Comparison of ENCODE assay signal across 14 cellular contexts in the genomic region with DNA sequence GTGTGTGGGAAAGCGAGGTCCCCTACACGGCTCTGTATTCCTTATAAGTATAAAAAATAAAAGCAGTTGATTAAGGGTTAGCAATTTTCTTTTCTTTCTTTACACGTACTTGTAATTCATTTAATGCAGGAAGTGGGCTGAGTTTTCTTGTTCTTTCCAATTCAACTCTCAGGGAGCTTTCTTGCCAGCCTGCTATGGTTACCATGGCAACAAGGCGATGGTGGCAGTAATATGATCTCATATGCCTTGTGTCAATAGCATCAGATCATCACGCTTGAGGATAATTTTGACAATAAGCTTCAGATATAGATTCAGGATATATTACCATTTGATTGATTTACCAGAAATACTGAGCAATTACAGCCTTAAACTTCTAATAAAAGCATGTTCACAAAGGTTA.
DNase-seq lines count a peak whose midpoint lies in the region; ATAC-seq, FAIRE-seq and TF ChIP-seq lines count a peak whose summit lies in the region.
"Had no signal": no experiment of that assay in that cellular context is flagged by ENCODE, and none has a peak within 500 bp of the region (broad histone marks: within the 10 kb centered on the region; RNA-seq: fewer than 3 reads in every experiment).

No MANE protein-coding gene starts in this region.

- 55 to 57% (median 57%) methylated on average over 5 of the region's 5 CpGs for WGBS in small intestine, 3 donors
- WGBS in testis, 2 donors, result 71 to 74% methylated on average over 5 of the region's 5 CpGs

- no peak for TF ChIP-seq POLR2A in testis (IDR thresholded peaks at IDR 0.05)

- no peaks in the 10 kb centered on the region for H3K9me3 ChIP-seq in PC-3 (ENCODE audit: low read length)
- no peaks in the 10 kb centered on the region for H3K9me3 ChIP-seq in small intestine (ENCODE audit: control insufficient read depth, low read depth)
- no peaks in the 10 kb centered on the region for H3K9me3 ChIP-seq in testis
- H3K9me3 ChIP-seq: pancreas, tibial nerve had no signal

- DNase-seq in H7 (peak; percentile 16), NCI-H2081 treated with DMSO at 0.1 percent for 48 hours (lab: John Stamatoyannopoulos, UW) (peak; percentile 64), PC-3 (peak; percentile 11), middle frontal gyrus (ENCODE audit: extremely low spot score, low spot score) (peak; percentile 47), small intestine (no peak), testis (no peak)
- DNase-seq in activated CD4-positive, CD25-positive, alpha-beta regulatory T cell (lab: John Stamatoyannopoulos, UW), result no peak
- DNase-seq: activated CD4-positive, alpha-beta T cell treated with anti-CD3 and anti-CD28 coated beads, Interleukin-2, amount 10 ng/mL, durations not matched to agents 24 days and 14 days; dermis blood vessel endothelial cell; midbrain; pancreas had no signal

- no peak overlapping the region for H3K4me2 ChIP-seq in PC-3 (ENCODE audit: low read length)

- TF ChIP-seq CTCF in PC-3 (conservative IDR thresholded peaks at IDR 0.05; ENCODE audit: low read depth, low read length), result no peak
- TF ChIP-seq CTCF in testis (IDR thresholded peaks at IDR 0.05), result no peak

- intact Hi-C loops in PC-3 (cut with micrococcal nuclease) (no loop called here), testis (cut with DNase I; ENCODE audit: low total_unique reads) (no loop called here)

- FAIRE-seq in small intestine (lab: Jason Lieb, UNC), result no peak
- FAIRE-seq: pancreas had no signal

- H3K4me3 ChIP-seq in H7 (ENCODE audit: insufficient read depth, low read depth, low read length), result no peak overlapping the region
- no peak overlapping the region for H3K4me3 ChIP-seq in PC-3 (ENCODE audit: low read length)
- no peak overlapping the region for H3K4me3 ChIP-seq in small intestine (ENCODE audit: low read depth in 1 of 2, low read length in 2 of 2)
- H3K4me3 ChIP-seq in testis, result no peak overlapping the region
- H3K4me3 ChIP-seq: pancreas, tibial nerve had no signal

- POLR2A ChIA-PET in PC-3 (lab: Charles Lee; ENCODE audit: unreplicated experiment), result no interaction called here

- H3K9me2 ChIP-seq in PC-3 (replicated peaks; ENCODE audit: low read length), result no peaks in the 10 kb centered on the region

- ATAC-seq in PC-3, result no peak
- ATAC-seq in GM21786 (IDR thresholded peaks at IDR 0.05; ENCODE audit: unreplicated experiment), result no peak

- H3F3A ChIP-seq in PC-3 (ENCODE audit: low read length, unreplicated experiment), result no peaks in the 10 kb centered on the region

- no peaks in the 10 kb centered on the region for H3K4me1 ChIP-seq in PC-3 (ENCODE audit: insufficient read depth, low read length)
- H3K4me1 ChIP-seq in small intestine (ENCODE audit: control insufficient read depth in 2 of 2, insufficient read depth in 1 of 2, low read depth in 1 of 2, low read length in 1 of 2), result no peaks in the 10 kb centered on the region
- H3K4me1 ChIP-seq in testis, result no peaks in the 10 kb centered on the region
- H3K4me1 ChIP-seq: pancreas, tibial nerve had no signal

- H4K20me1 ChIP-seq in PC-3 (ENCODE audit: low read length), result no peaks in the 10 kb centered on the region

- H3K27me3 ChIP-seq in H7 (ENCODE audit: control insufficient read depth, insufficient read depth, low read length), result no peaks in the 10 kb centered on the region
- peaks cover 7% of the 10 kb centered on the region; the same call in 1 of the 2 replicates for H3K27me3 ChIP-seq in PC-3 (ENCODE audit: low read length)
- no peaks in the 10 kb centered on the region for H3K27me3 ChIP-seq in small intestine (ENCODE audit: control insufficient read depth in 2 of 2, insufficient read depth in 2 of 2, low read length in 2 of 2)
- no peaks in the 10 kb centered on the region for H3K27me3 ChIP-seq in testis
- H3K27me3 ChIP-seq: pancreas, tibial nerve had no signal

- no peaks in the 10 kb centered on the region for H3K79me2 ChIP-seq in PC-3 (ENCODE audit: low read length)

- H3K27ac ChIP-seq in PC-3 (ENCODE audit: low read length) (no peak overlapping the region), small intestine (ENCODE audit: low read depth in 1 of 2, low read length in 1 of 2) (no peak overlapping the region), testis (no peak overlapping the region)
- H3K27ac ChIP-seq: HL-60, pancreas, tibial nerve had no signal

- no peaks in the 10 kb centered on the region for H3K36me3 ChIP-seq in H7 (replicated peaks; ENCODE audit: control insufficient read depth, insufficient read depth, low read length)
- H3K36me3 ChIP-seq in PC-3 (ENCODE audit: low read depth, low read length), result no peaks in the 10 kb centered on the region
- H3K36me3 ChIP-seq in small intestine (ENCODE audit: control insufficient read depth in 2 of 2, insufficient read depth in 2 of 2, low read length in 2 of 2), result no peaks in the 10 kb centered on the region
- H3K36me3 ChIP-seq in testis (ENCODE audit: low read depth, missing control alignments), result no peaks in the 10 kb centered on the region
- H3K36me3 ChIP-seq: pancreas, tibial nerve had no signal

- BruUV-seq in PC-3 (replicated peaks; lab: Mats Ljungman, UMichigan), result no TSS peak

- no peak overlapping the region for H3K9ac ChIP-seq in PC-3 (ENCODE audit: low read length)

- CTCF ChIA-PET in PC-3 (lab: Charles Lee), result no interaction called here

- no peak overlapping the region for H2AFZ ChIP-seq in PC-3 (ENCODE audit: low read length)

Comparison
In these comparisons a context has a peak if more than half of its experiments do, and no peak if none do; other contexts are left out.
1. DNase-seq: peak in H7 (single experiment), NCI-H2081 treated with DMSO at 0.1 percent for 48 hours (single experiment), PC-3 (single experiment) and middle frontal gyrus (single experiment); none in small intestine (single experiment), activated CD4-positive, CD25-positive, alpha-beta regulatory T cell (0 of 4) and testis (single experiment).